ENCODE assay signal across 8 cellular contexts in the genomic region with DNA sequence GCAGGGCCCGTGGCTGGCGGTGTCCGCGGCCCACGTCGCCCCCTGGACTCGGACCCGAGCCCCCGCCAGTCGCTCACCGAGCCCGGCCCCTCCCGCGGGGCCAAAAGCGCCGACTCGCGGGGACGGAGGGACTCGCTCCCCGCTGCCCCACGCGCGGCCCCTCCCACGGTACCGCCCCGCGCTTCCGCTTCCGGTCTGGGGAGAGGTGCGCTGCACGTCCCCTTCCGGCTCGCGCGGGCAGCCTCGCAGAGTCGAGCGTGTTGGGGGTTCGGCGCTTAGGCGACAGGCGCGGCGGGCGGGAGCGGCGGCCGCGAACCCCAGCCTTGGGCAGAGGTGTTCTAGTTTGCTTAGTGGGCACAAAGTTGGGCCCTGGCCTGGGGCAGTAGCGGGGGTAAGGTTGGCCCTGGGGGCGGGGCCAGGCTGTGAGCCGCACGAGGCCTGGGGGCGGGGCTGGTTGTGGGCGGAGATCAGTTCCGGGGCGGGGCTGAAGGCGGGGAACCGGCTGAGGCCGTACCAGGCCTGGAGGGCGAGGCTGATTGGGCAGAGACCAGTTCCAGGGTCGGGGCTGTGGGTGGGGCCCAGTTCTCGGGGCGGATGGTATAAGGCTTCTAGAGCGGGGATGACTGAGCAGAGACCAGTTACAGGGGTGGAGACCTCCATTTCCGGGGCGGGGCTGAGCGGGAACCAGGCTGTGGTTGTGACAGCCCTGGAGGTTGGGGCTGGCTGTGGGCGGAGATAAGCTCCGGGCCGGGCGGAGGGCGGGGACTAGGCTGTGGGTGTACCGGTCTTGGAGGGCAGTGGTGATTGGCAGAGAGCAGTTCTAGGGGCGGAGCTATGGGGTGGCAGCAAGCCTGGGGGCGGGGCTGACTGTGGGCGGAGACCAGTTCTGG. TPM values are rescaled to one million over a fixed set of nuclear protein-coding genes. Genes with fewer than 3 reads are reported as not detected.
A peak's percentile ranks its signal among the peaks of the same experiment; 100 is the strongest.
DNase-seq lines count a peak whose midpoint lies in the region; ATAC-seq and TF ChIP-seq lines count a peak whose summit lies in the region.

MBD3L1 (plus strand) TSS at position 246 of the 890 bp plus-strand sequence. CDS start 10,302 bp downstream, outside the sequence.
ZNF558 (minus strand) TSS at position 173 of the 890 bp plus-strand sequence. CDS start 9,645 bp downstream, outside the sequence.

- H3K4me1 ChIP-seq in HUES6 (ENCODE audit: control insufficient read depth, insufficient read depth, low read length) (no peaks in the 10 kb centered on the region), OCI-LY7 (ENCODE audit: insufficient read depth, low read length, poor library complexity, severe bottlenecking) (peaks cover 9% of the 10 kb centered on the region), mucosa of rectum (ENCODE audit: control insufficient read depth in 2 of 2, insufficient read depth in 2 of 2, low read length in 2 of 2) (peaks cover 2 to 7% of the 10 kb centered on the region in 2 donors)

- H3K9ac ChIP-seq in HUES6 (ENCODE audit: low read length), result peak within 1 kb of the TSS; percentile 88
- peak within 1 kb of the TSS; percentile 85 to 97 for H3K9ac ChIP-seq in mucosa of rectum (ENCODE audit: low read depth in 1 of 2, low read length in 2 of 2)

- BruUV-seq in OCI-LY7 (replicated peaks; lab: Mats Ljungman, UMichigan), result no TSS peak

- peak; percentile 80 for ATAC-seq in GM21381 (IDR thresholded peaks at IDR 0.05; ENCODE audit: unreplicated experiment)

- DNase-seq in COLO668 (lab: John Stamatoyannopoulos, UW; ENCODE audit: unreplicated experiment) (peak; percentile 96), OCI-LY7 (ENCODE audit: low spot score) (peak; percentile 91), epithelial cell of proximal tubule (ENCODE audit: low read depth) (peak; percentile 71)
- peak; percentile 100 for DNase-seq in activated T-cell treated with anti-CD3 and anti-CD28 coated beads, Interleukin-2, amount 50 U/mL, for 1 hour
- peak; percentile 99 for DNase-seq in stimulated activated CD8-positive, alpha-beta memory T cell treated with anti-CD3 and anti-CD28 coated beads, Interleukin-4, amount 100 ng/mL, for 48 hours

- H3K79me2 ChIP-seq in OCI-LY7 (ENCODE audit: insufficient read depth, low read depth, low read length), result no peaks in the 10 kb centered on the region

- intact Hi-C loops in OCI-LY7 (cut with micrococcal nuclease; ENCODE audit: unreplicated experiment), result no loop called here

- H3K9me2 ChIP-seq in OCI-LY7 (ENCODE audit: insufficient read depth, low read length), result no peaks in the 10 kb centered on the region

- H3K36me3 ChIP-seq in HUES6 (ENCODE audit: control insufficient read depth, insufficient read depth, low read length), result peaks cover 14% of the 10 kb centered on the region
- no peaks in the 10 kb centered on the region for H3K36me3 ChIP-seq in OCI-LY7 (ENCODE audit: insufficient read depth, low read length)
- H3K36me3 ChIP-seq in mucosa of rectum (ENCODE audit: control insufficient read depth in 2 of 2, insufficient read depth in 2 of 2, low read length in 2 of 2), result peaks cover 0 to 4% of the 10 kb centered on the region in 2 donors

- H3K4me3 ChIP-seq in HUES6 (ENCODE audit: low read depth, low read length), result peak within 1 kb of the TSS; percentile 92
- H3K4me3 ChIP-seq in OCI-LY7 (ENCODE audit: low read depth, low read length, poor library complexity, severe bottlenecking), result peak within 1 kb of the TSS; percentile 74
- H3K4me3 ChIP-seq in epithelial cell of proximal tubule (ENCODE audit: low read depth, low read length), result peak within 1 kb of the TSS; percentile 88
- peak within 1 kb of the TSS; percentile 87 to 92 for H3K4me3 ChIP-seq in mucosa of rectum (ENCODE audit: low read length in 2 of 2)

- TF ChIP-seq CTCF in OCI-LY7 (conservative IDR thresholded peaks at IDR 0.05; ENCODE audit: low read length) (0 out of 2 replicates have a peak, but pooled peaks have one; percentile 34), epithelial cell of proximal tubule (conservative IDR thresholded peaks at IDR 0.05; ENCODE audit: low read depth, low read length) (no peak)

- CTCF ChIA-PET in OCI-LY7 (lab: Charles Lee; ENCODE audit: unreplicated experiment), result no interaction called here

- H3K27ac ChIP-seq in HUES6 (ENCODE audit: low read depth, low read length), result peak within 1 kb of the TSS; percentile 84; the same call in 1 of the 2 replicates
- peak within 1 kb of the TSS; percentile 58 for H3K27ac ChIP-seq in OCI-LY7 (ENCODE audit: low read depth, low read length, poor library complexity, severe bottlenecking)
- H3K27ac ChIP-seq in mucosa of rectum (ENCODE audit: low read depth in 2 of 2, low read length in 2 of 2), result peak within 1 kb of the TSS; percentile 97 to 98

- no peaks in the 10 kb centered on the region for H4K20me1 ChIP-seq in OCI-LY7 (ENCODE audit: insufficient read depth, low read length)

- peak within 1 kb of the TSS; percentile 70; the same call in 1 of the 2 replicates for H2AFZ ChIP-seq in OCI-LY7 (ENCODE audit: low read length)

- POLR2A ChIA-PET in OCI-LY7 (lab: Charles Lee), result interaction anchor here (0.8 kb wide), 1 partner anchor 529 kb away, joined by 3 read pairs; no protein-coding TSS in a partner anchor

- H3K27me3 ChIP-seq in HUES6 (ENCODE audit: control insufficient read depth, insufficient read depth, low read length) (no peaks in the 10 kb centered on the region; the same call in 1 of the 2 replicates), mucosa of rectum (ENCODE audit: control insufficient read depth in 2 of 2, insufficient read depth in 2 of 2, low read length in 2 of 2) (no peaks in the 10 kb centered on the region)

- H3K9me3 ChIP-seq in HUES6 (ENCODE audit: control insufficient read depth, insufficient read depth, low read depth, low read length) (peaks cover 11% of the 10 kb centered on the region; the same call in 1 of the 2 replicates), OCI-LY7 (ENCODE audit: low read length) (no peaks in the 10 kb centered on the region), mucosa of rectum (ENCODE audit: control insufficient read depth in 2 of 2, low read length in 2 of 2) (no peaks in the 10 kb centered on the region)

- H3K4me2 ChIP-seq in OCI-LY7 (ENCODE audit: low read length), result peak within 1 kb of the TSS; percentile 73

RNA-seq across cellular contexts. Expression of gene MBD3L1, which starts in this region (rescaled TPM):
- not detected in 2 replicates for total RNA-seq in OCI-LY7 (2014; rRNA removed; shearing (Covaris generic))
- total RNA-seq in OCI-LY7 (2022) (not detected in 2 replicates), epithelial cell of proximal tubule (not detected in 2 replicates)

RNA-seq across cellular contexts. Expression of gene ZNF558, which starts in this region (rescaled TPM):
- total RNA-seq in OCI-LY7 (2014; rRNA removed; shearing (Covaris generic)), result 19.7 and 29.0 TPM in 2 replicates
- 18.0 and 23.5 TPM in 2 replicates for total RNA-seq in OCI-LY7 (2022)
- total RNA-seq in epithelial cell of proximal tubule, result 7.3 and 20.2 TPM in 2 replicates

Comparison
In these comparisons a context has a peak if more than half of its experiments do, and no peak if none do; other contexts are left out.
1. Peak in every context shown above with its lines: DNase-seq, ATAC-seq, H3K4me3 ChIP-seq and H3K27ac ChIP-seq.